In the genomic region with DNA sequence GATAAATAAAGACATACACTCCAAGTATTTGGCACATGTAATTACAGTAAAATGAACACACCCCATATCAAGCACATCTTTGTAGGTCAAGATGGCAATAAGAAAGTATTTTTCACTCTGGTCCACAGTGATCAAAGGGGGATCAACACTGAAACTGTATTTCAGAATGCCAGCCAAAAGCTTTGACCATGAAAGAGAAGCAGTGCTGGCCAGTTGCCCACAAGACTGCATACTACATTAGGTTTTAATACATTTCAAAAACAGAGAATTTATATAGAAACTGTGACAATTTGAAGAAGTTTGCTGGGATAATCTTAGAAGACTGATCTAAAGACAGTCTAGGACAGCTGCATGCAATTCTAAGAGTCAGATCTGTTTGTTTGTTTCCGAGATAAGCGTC, we compare ENCODE assay signal across 19 cellular contexts.
DNase-seq lines count a peak whose midpoint lies in the region; ATAC-seq and TF ChIP-seq lines count a peak whose summit lies in the region.
"Had no signal": no experiment of that assay in that cellular context is flagged by ENCODE, and none has a peak within 500 bp of the region (broad histone marks: within the 10 kb centered on the region; RNA-seq: fewer than 3 reads in every experiment).

No MANE protein-coding gene starts in this region.

- ATAC-seq in body of pancreas (no peak), GM18861 (IDR thresholded peaks at IDR 0.05; ENCODE audit: unreplicated experiment) (no peak)
- ATAC-seq in activated naive CD8-positive, alpha-beta T cell treated with anti-CD3 and anti-CD28 coated beads, Interleukin-2, amount 50 U/mL, for 24 hours, result no peak
- ATAC-seq: A549, GM23338 had no signal

- no peak overlapping the region for H3K27ac ChIP-seq in body of pancreas
- H3K27ac ChIP-seq: 22Rv1, A549, BLaER1, HL-60 had no signal

- H3K27ac Mint-ChIP-seq in nephron, result peak overlapping the region in 2 of 3 experiments; percentile 8 to 10
- H3K27ac Mint-ChIP-seq in activated naive CD8-positive, alpha-beta T cell treated with anti-CD3 and anti-CD28 coated beads, Interleukin-2, amount 50 U/mL, for 24 hours, result no peak overlapping the region
- H3K27ac Mint-ChIP-seq: CD14-positive monocyte, GM23338 had no signal

- TF ChIP-seq POLR2A in body of pancreas (IDR thresholded peaks at IDR 0.05), result no peak

- H3K27me3 Mint-ChIP-seq in nephron (ENCODE audit: low read depth), result no peaks in the 10 kb centered on the region
- no peaks in the 10 kb centered on the region for H3K27me3 Mint-ChIP-seq in activated naive CD8-positive, alpha-beta T cell treated with anti-CD3 and anti-CD28 coated beads, Interleukin-2, amount 50 U/mL, for 24 hours
- H3K27me3 Mint-ChIP-seq: CD4-positive, alpha-beta memory T cell had no signal

- H3K9me3 ChIP-seq in body of pancreas, result no peaks in the 10 kb centered on the region
- H3K9me3 ChIP-seq: A549, BLaER1 had no signal

- no peak overlapping the region for H3K4me3 Mint-ChIP-seq in nephron
- no peak overlapping the region for H3K4me3 Mint-ChIP-seq in activated naive CD8-positive, alpha-beta T cell treated with anti-CD3 and anti-CD28 coated beads, Interleukin-2, amount 50 U/mL, for 24 hours
- H3K4me3 Mint-ChIP-seq: CD14-positive monocyte; CD4-positive, alpha-beta memory T cell; GM23338 had no signal

- H3K4me3 ChIP-seq in body of pancreas, result no peak overlapping the region
- H3K4me3 ChIP-seq: A549, BLaER1, GM23338 had no signal

- no peaks in the 10 kb centered on the region for H3K36me3 ChIP-seq in body of pancreas (replicated peaks in 1 of 2; ENCODE audit: insufficient read depth in 1 of 2, low read depth in 2 of 2)
- H3K36me3 ChIP-seq: BLaER1 had no signal

- DNase-seq in DMS 273 (lab: John Stamatoyannopoulos, UW; ENCODE audit: unreplicated experiment) (peak; percentile 6), DMS 273 treated with DMSO at 0.1 percent for 48 hours (lab: John Stamatoyannopoulos, UW) (no peak), G401 (ENCODE audit: low spot score) (peak; percentile 13), body of pancreas (peak in 3 of 4 donors; percentile 11 to 47 (median 16)), NCI-H2171 treated with DMSO at 0.1 percent for 48 hours (lab: John Stamatoyannopoulos, UW) (no peak)
- no peak for DNase-seq in activated naive CD8-positive, alpha-beta T cell treated with anti-CD3 and anti-CD28 coated beads, Interleukin-2, amount 50 U/mL, for 24 hours
- DNase-seq: CD4-positive, alpha-beta memory T cell; DMS53; DND-41; EL; HCEC 1CT had no signal

- peaks cover 8% of the 10 kb centered on the region for H3K4me1 ChIP-seq in body of pancreas
- H3K4me1 ChIP-seq: A549, BLaER1 had no signal

- no peaks in the 10 kb centered on the region for H3K36me3 Mint-ChIP-seq in nephron (ENCODE audit: low read depth)
- H3K36me3 Mint-ChIP-seq in activated naive CD8-positive, alpha-beta T cell treated with anti-CD3 and anti-CD28 coated beads, Interleukin-2, amount 50 U/mL, for 24 hours (ENCODE audit: low read depth), result no peaks in the 10 kb centered on the region
- H3K36me3 Mint-ChIP-seq: CD14-positive monocyte; CD4-positive, alpha-beta memory T cell had no signal

- intact Hi-C loops in body of pancreas (cut with DNase I), result no loop called here

- in situ Hi-C loops in G401 (cut with HindIII; ENCODE audit: low sequenced_read_pairs), result no loop called here

- H3K4me1 Mint-ChIP-seq in nephron, result peaks cover 19% of the 10 kb centered on the region
- H3K4me1 Mint-ChIP-seq in activated naive CD8-positive, alpha-beta T cell treated with anti-CD3 and anti-CD28 coated beads, Interleukin-2, amount 50 U/mL, for 24 hours, result no peaks in the 10 kb centered on the region
- H3K4me1 Mint-ChIP-seq: CD14-positive monocyte; CD4-positive, alpha-beta memory T cell had no signal

- TF ChIP-seq CTCF in body of pancreas (IDR thresholded peaks at IDR 0.05), result no peak
- no peak for TF ChIP-seq CTCF in nephron (IDR thresholded peaks at IDR 0.05; ENCODE audit: unreplicated experiment in 3 of 3)

- WGBS in body of pancreas, 2 donors, result 32 to 41% methylated on average over 2 of the region's 2 CpGs

- no peaks in the 10 kb centered on the region for H3K27me3 ChIP-seq in body of pancreas
- H3K27me3 ChIP-seq: BLaER1 had no signal

- H3K9me3 Mint-ChIP-seq in nephron, result no peaks in the 10 kb centered on the region
- peaks cover 3% of the 10 kb centered on the region for H3K9me3 Mint-ChIP-seq in activated naive CD8-positive, alpha-beta T cell treated with anti-CD3 and anti-CD28 coated beads, Interleukin-2, amount 50 U/mL, for 24 hours
- H3K9me3 Mint-ChIP-seq: GM23338 had no signal

Comparison
In these comparisons a context has a peak if more than half of its experiments do, and no peak if none do; other contexts are left out.
1. DNase-seq: peak in DMS 273 (single experiment), G401 (single experiment) and body of pancreas (3 of 4); none in DMS 273 treated with DMSO at 0.1 percent for 48 hours (single experiment), NCI-H2171 treated with DMSO at 0.1 percent for 48 hours (single experiment) and activated naive CD8-positive, alpha-beta T cell treated with anti-CD3 and anti-CD28 coated beads, Interleukin-2, amount 50 U/mL, for 24 hours (single experiment).